In the genomic region with DNA sequence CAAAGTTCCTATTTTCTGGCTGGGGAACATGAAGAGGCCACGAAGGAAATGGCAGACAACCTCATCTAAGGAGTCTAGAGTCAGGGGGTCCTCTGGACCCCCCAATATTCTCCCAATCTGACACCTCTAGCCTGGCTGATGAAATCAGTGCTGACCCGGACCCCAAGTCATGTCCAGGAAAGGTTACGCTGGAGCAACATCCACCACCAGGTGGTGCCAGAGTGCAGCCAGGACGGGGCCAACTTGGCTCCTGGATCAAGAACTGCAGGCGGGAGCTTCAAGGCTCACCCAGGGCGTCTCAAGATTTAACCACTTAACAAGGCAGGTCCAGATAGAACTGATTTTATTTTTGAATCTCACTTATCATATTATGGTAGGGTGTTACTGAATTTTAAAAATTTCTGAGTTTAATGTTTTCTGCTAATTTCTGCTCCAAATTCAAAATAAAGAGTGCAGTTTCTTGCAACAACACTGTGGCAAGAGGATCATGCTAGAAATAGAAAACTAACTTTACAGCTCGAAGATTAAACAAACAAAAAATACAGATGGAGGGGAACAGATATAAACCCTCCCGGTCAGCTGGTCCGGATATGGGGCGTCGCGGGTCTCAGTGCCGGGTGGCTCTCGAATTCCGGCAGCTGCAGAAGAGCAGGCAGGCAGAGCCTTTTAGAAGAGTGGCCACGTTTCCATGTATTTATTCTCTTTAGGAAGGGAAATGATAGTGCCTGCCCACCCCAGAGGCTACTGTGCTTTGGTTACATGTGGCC, we compare ENCODE assay signal across 7 cellular contexts.
DNase-seq lines count a peak whose midpoint lies in the region; ATAC-seq, FAIRE-seq and TF ChIP-seq lines count a peak whose summit lies in the region.

No MANE protein-coding gene starts in this region.

- intact Hi-C loops in testis (cut with DNase I; ENCODE audit: low total_unique reads), result loop anchor here (5.0 kb wide), 1 partner anchor 193 kb away; no protein-coding TSS in a partner anchor

- peak; percentile 21 for ATAC-seq in omental fat pad (ENCODE audit: low FRiP score)

- no peaks in the 10 kb centered on the region for H3K9me3 ChIP-seq in testis

- no peak for TF ChIP-seq POLR2A in testis (IDR thresholded peaks at IDR 0.05)

- no peaks in the 10 kb centered on the region for H3K27me3 ChIP-seq in testis

- no peak overlapping the region for H3K4me3 ChIP-seq in GM12865 (ENCODE audit: low read depth, low read length)
- no peak overlapping the region for H3K4me3 ChIP-seq in testis

- H3K36me3 ChIP-seq in testis (ENCODE audit: low read depth, missing control alignments), result no peaks in the 10 kb centered on the region

- no peak for FAIRE-seq in frontal cortex (lab: Jason Lieb, UNC)

- no peak overlapping the region for H3K27ac ChIP-seq in testis

- DNase-seq in GM12865 (ENCODE audit: low read depth) (peak; percentile 81), HUDEP-2 (lab: John Stamatoyannopoulos, UW; ENCODE audit: unreplicated experiment in 76 of 76) (peak in 67 of 76 experiments; percentile 1 to 80 (median 41)), RPMI8226 (peak; percentile 70), frontal cortex (ENCODE audit: low spot score in 2 of 2) (peak; percentile 48 to 73), omental fat pad (ENCODE audit: low spot score) (peak; percentile 90), testis (peak; percentile 90)
- DNase-seq in activated effector memory CD4-positive, alpha-beta T cell treated with Interleukin-2 at 50 U/mL for 16 hours, result peak; percentile 72

- H3K4me1 ChIP-seq in testis, result peaks cover 14% of the 10 kb centered on the region

- WGBS in testis, 2 donors, result 55 to 58% methylated on average over 13 to 16 of the region's 16 CpGs

- peak; percentile 94 for TF ChIP-seq CTCF in GM12865 (IDR thresholded peaks at IDR 0.05; ENCODE audit: insufficient read depth, low read depth, low read length, missing control alignments)
- TF ChIP-seq CTCF in omental fat pad (IDR thresholded peaks at IDR 0.05), result peak in 2 of 3 donors; percentile 51 to 62
- TF ChIP-seq CTCF in testis (IDR thresholded peaks at IDR 0.05), result peak; percentile 92 to 96 (median 93)
